9 cellular contexts compared by ENCODE assay signal in genomic region chr14:63544641-63545234, GRCh38. TPM values are rescaled to one million over a fixed set of nuclear protein-coding genes. Genes with fewer than 3 reads are reported as not detected.
A peak's percentile ranks its signal among the peaks of the same experiment; 100 is the strongest.
DNase-seq lines count a peak whose midpoint lies in the region; ATAC-seq and TF ChIP-seq lines count a peak whose summit lies in the region.
"Had no signal": no experiment of that assay in that cellular context is flagged by ENCODE, and none has a peak within 500 bp of the region (broad histone marks: within the 10 kb centered on the region; RNA-seq: fewer than 3 reads in every experiment).

No MANE protein-coding gene starts in this region.

- ATAC-seq in GM19397 (IDR thresholded peaks at IDR 0.05; ENCODE audit: unreplicated experiment): no peak
- no peak for ATAC-seq in GM19324 (IDR thresholded peaks at IDR 0.05; ENCODE audit: low FRiP score, unreplicated experiment)
- ATAC-seq: mucosa of descending colon had no signal

- H3K9me3 ChIP-seq in transverse colon: no peaks in the 10 kb centered on the region
- H3K9me3 ChIP-seq: mucosa of descending colon had no signal

- TF ChIP-seq CTCF in VCaP (conservative IDR thresholded peaks at IDR 0.05): peak; percentile 39; the same call in 1 of the 2 replicates
- TF ChIP-seq CTCF in transverse colon (IDR thresholded peaks at IDR 0.05): peak in 4 of 5 experiments; percentile 14 to 40 (median 24)

- in situ Hi-C loops in transverse colon (cut with MboI; ENCODE audit: low pct_ligation_motif_present in 1 of 4, low pct_unique_long_range_greater_than_20kb in 1 of 4, low sequenced_read_pairs in 3 of 4): loop anchor here in 3 of 4 donors (10.0 kb wide), 2 partner anchors 150 to 160 kb away; no protein-coding TSS in a partner anchor

- DNase-seq in AG20443 (ENCODE audit: low spot score) (peak; percentile 54), H4 (ENCODE audit: low spot score) (peak; percentile 19), globus pallidus (ENCODE audit: low spot score) (peak; percentile 27), transverse colon (no peak), UCSD-AML1 (lab: John Stamatoyannopoulos, UW; ENCODE audit: unreplicated experiment) (no peak)

- 14 to 20% methylated on average over 4 of the region's 4 CpGs for WGBS in transverse colon (ENCODE audit: low coverage in 1 of 2), 2 donors

- peaks cover 5 to 27% (median 17%) of the 10 kb centered on the region in 4 donors for H3K4me1 ChIP-seq in transverse colon

- no peaks in the 10 kb centered on the region for H3K27me3 ChIP-seq in transverse colon

- TF ChIP-seq EP300 in transverse colon (IDR thresholded peaks at IDR 0.05; ENCODE audit: low read depth): no peak

- no peak for TF ChIP-seq POLR2A in transverse colon (IDR thresholded peaks at IDR 0.05)

- intact Hi-C loops in transverse colon (cut with DNase I; ENCODE audit: low total_unique reads): loop anchor here (5.0 kb wide), 1 partner anchor 157 kb away; no protein-coding TSS in a partner anchor

- no peak overlapping the region for H3K27ac ChIP-seq in VCaP
- peak overlapping the region in 1 of 4 donors; percentile 94 for H3K27ac ChIP-seq in transverse colon

- peaks cover 0 to under 1% (median 0%) of the 10 kb centered on the region in 4 donors for H3K36me3 ChIP-seq in transverse colon

- peak overlapping the region in 1 of 4 donors; percentile 100 for H3K4me3 ChIP-seq in transverse colon

RNA-seq across cellular contexts. Expression of gene PPP2R5E, which starts 1.6 kb away (rescaled TPM):
- 15.7 and 16.7 TPM in 2 replicates for total RNA-seq in H4 (2014; rRNA removed; shearing (Covaris generic))
- 10 to 100 TPM; 10.5 to 45.2 (median 27.8) TPM for total RNA-seq in transverse colon

Comparison
In these comparisons a context has a peak if more than half of its experiments do, and no peak if none do; other contexts are left out.
1. DNase-seq: peak in AG20443 (single experiment), H4 (single experiment) and globus pallidus (single experiment); none in transverse colon (single experiment) and UCSD-AML1 (single experiment).